In the genomic region with DNA sequence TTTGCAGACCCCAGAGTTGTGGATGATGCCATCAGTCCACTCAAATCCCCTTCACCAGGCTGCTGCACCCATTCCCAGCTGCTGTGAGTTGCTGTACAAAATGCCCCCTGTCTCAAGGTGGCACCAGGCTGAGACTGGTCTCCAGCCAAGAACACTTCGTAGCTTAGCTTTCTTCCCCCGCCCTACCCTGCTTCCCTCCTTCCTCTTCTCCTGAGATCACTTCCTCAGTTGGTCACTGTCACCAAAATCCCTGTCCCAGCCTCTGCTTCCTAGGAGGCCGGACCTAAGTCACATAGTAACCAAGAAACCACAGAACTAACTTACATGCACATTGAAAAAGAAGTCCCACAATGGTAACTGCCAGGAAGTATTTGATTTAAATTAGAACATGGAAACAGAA, we compare ENCODE assay signal across 1 cellular context.
TF ChIP-seq lines count a peak whose summit lies in the region.

No MANE protein-coding gene starts in this region.

TF ChIP-seq in endothelial cell of umbilical vein, 7 proteins besides CTCF, POLR2A, EP300 and RAD21:
- TF ChIP-seq JUN (IDR thresholded peaks at IDR 0.05; ENCODE audit: borderline replicate concordance, insufficient read depth, insufficient read length, low read depth) = no peak
- TF ChIP-seq EZH2 (IDR thresholded peaks at IDR 0.05; ENCODE audit: borderline replicate concordance, low read depth, low read length, severe bottlenecking) = no peak
- no peak for TF ChIP-seq GATA2 (IDR thresholded peaks at IDR 0.05; ENCODE audit: insufficient read depth, insufficient read length, low read depth, low read length)
- no peak for TF ChIP-seq FOS (IDR thresholded peaks at IDR 0.05; ENCODE audit: borderline replicate concordance, insufficient read depth, low read length)
- TF ChIP-seq MYC (IDR thresholded peaks at IDR 0.05; ENCODE audit: low read depth, low read length) = no peak
- TF ChIP-seq, protein P1, sequence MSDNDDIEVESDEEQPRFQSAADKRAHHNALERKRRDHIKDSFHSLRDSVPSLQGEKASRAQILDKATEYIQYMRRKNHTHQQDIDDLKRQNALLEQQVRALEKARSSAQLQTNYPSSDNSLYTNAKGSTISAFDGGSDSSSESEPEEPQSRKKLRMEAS (IDR thresholded peaks at IDR 0.05; ENCODE audit: insufficient read depth, insufficient read length) = no peak
- TF ChIP-seq POLR2AphosphoS5 (IDR thresholded peaks at IDR 0.05; ENCODE audit: insufficient read depth, low read depth, low read length) = no peak
TF ChIP-seq in endothelial cell of umbilical vein: peak in this region for 0.
